1 cellular context compared by ENCODE assay signal in genomic region chr1:221708076-221708571, GRCh38.
TF ChIP-seq lines count a peak whose summit lies in the region.

No MANE protein-coding gene starts in this region.

TF ChIP-seq in K562, 482 proteins besides CTCF, POLR2A, EP300 and RAD21 (continued from another document and continues in another):
- TF ChIP-seq AFF1 (IDR thresholded peaks at IDR 0.05; ENCODE audit: low read depth in 1 of 2, partially characterized antibody in 2 of 2) (peak; percentile 76 to 89), IRF9 (tag; IDR thresholded peaks at IDR 0.05) (peak; percentile 94), ZNF354B (CRISPR knock-in tag; IDR thresholded peaks at IDR 0.05) (no peak; the same call in 1 of the 2 replicates), FUS (optimal IDR thresholded peaks at IDR 0.05; ENCODE audit: low read depth, low read length) (no peak), USF1 (CRISPR knock-in tag; IDR thresholded peaks at IDR 0.05) (no peak), MNT (conservative IDR thresholded peaks at IDR 0.05) (peak; percentile 34 to 59; a peak in 2 of 4 replicates), STAT5A (IDR thresholded peaks at IDR 0.05; ENCODE audit: borderline replicate concordance, low read length) (peak; percentile 64; the same call in 1 of the 2 replicates), ZNF395 (CRISPR knock-in tag; IDR thresholded peaks at IDR 0.05) (peak; percentile 85; the same call in 1 of the 2 replicates), BMI1 (IDR thresholded peaks at IDR 0.05; ENCODE audit: low read length) (no peak), JUNB (CRISPR knock-in tag; conservative IDR thresholded peaks at IDR 0.05) (0 out of 2 replicates have a peak, but pooled peaks have one; percentile 12), ZNF740 (CRISPR knock-in tag; IDR thresholded peaks at IDR 0.05) (no peak), ZNF740 (tag; IDR thresholded peaks at IDR 0.05) (no peak), UBTF (IDR thresholded peaks at IDR 0.05; ENCODE audit: borderline replicate concordance in 1 of 2, low read depth in 2 of 2, low read length in 2 of 2) (no peak), SOX6 (IDR thresholded peaks at IDR 0.05) (peak; percentile 89), GATAD2B (IDR thresholded peaks at IDR 0.05; ENCODE audit: borderline replicate concordance) (peak; percentile 82; the same call in 1 of the 2 replicates), ZNF12 (CRISPR knock-in tag; IDR thresholded peaks at IDR 0.05) (no peak), BRCA1 (IDR thresholded peaks at IDR 0.05) (no peak), BRCA1 (CRISPR knock-in tag; IDR thresholded peaks at IDR 0.05) (no peak), CUX1 (CRISPR knock-in tag; IDR thresholded peaks at IDR 0.05) (no peak), PCBP1 (IDR thresholded peaks at IDR 0.05; ENCODE audit: low read depth, low read length, poor library complexity, severe bottlenecking) (no peak), SUPT5H (IDR thresholded peaks at IDR 0.05) (no peak), CXXC5 (CRISPR knock-in tag; IDR thresholded peaks at IDR 0.05) (peak; percentile 78), ZNF175 (CRISPR knock-in tag; IDR thresholded peaks at IDR 0.05; ENCODE audit: low read depth) (peak; percentile 93), SREBF1 (IDR thresholded peaks at IDR 0.05; ENCODE audit: borderline replicate concordance, low read depth, low read length) (no peak), EP400 (IDR thresholded peaks at IDR 0.05) (peak; percentile 75), ZNF274 (IDR thresholded peaks at IDR 0.05; ENCODE audit: borderline replicate concordance, low read depth, low read length) (no peak), PML (IDR thresholded peaks at IDR 0.05; ENCODE audit: low read length) (peak; percentile 81; the same call in 1 of the 2 replicates), ZNF347 (CRISPR knock-in tag; IDR thresholded peaks at IDR 0.05; ENCODE audit: low read depth) (no peak), ZNF212 (CRISPR knock-in tag; IDR thresholded peaks at IDR 0.05) (no peak), HNRNPUL1 (IDR thresholded peaks at IDR 0.05; ENCODE audit: low read length) (no peak), AFF4 (CRISPR knock-in tag; IDR thresholded peaks at IDR 0.05) (0 out of 2 replicates have a peak, but pooled peaks have one; percentile 62)
